Comparison of ENCODE assay signal across 1 cellular context in the genomic region with DNA sequence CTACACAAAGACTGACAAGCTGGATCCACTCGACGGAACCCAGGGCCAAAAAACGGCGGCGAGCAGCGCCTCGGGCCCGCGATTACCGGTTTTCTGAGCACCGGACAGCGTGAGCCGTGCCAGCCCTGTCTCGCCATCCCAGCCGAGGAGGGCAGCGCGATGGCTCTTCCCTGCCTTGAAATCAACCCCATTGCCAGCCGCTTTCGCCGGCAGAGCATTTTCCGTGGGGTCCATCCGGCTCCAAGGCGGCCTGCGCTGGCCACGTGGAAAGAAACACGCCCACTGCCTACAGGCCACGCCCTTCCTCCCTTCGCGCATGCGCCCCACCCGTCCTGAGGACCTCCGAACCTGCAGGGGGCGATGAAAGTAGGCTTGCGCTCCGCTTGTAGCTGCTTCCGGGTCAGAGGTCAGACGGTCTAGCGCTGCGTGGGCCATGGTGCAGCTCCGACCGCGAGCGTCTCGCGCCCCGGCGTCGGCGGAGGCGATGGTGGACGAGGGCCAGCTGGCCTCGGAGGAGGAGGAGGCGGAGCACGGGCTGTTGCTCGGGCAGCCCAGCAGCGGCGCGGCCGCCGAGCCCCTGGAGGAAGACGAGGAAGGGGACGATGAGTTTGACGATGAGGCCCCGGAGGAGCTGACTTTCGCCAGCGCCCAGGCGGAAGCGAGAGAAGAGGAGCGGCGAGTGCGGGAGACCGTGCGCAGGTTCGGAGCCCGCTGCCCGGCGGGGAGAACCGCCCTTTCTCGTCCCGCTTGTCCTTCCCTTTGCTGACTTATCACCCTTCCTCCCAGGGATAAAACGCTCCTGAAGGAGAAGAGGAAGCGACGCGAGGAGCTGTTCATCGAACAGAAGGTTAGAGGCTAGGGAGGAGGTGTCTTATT.
TF ChIP-seq lines count a peak whose summit lies in the region.

TSS of gene NOL7 (plus strand) at position 410 of the 876 bp plus-strand sequence. CDS start at position 434, 24 bp downstream.

TF ChIP-seq in K562, 482 proteins besides CTCF, POLR2A, EP300 and RAD21 (continued from another document and continues in another):
- TF ChIP-seq, protein P1, sequence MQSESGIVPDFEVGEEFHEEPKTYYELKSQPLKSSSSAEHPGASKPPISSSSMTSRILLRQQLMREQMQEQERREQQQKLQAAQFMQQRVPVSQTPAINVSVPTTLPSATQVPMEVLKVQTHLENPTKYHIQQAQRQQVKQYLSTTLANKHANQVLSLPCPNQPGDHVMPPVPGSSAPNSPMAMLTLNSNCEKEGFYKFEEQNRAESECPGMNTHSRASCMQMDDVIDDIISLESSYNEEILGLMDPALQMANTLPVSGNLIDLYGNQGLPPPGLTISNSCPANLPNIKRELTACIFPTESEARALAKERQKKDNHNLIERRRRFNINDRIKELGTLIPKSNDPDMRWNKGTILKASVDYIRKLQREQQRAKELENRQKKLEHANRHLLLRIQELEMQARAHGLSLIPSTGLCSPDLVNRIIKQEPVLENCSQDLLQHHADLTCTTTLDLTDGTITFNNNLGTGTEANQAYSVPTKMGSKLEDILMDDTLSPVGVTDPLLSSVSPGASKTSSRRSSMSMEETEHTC (IDR thresholded peaks at IDR 0.05): no peak; the same call in 1 of the 2 replicates
- TF ChIP-seq SIX5 (IDR thresholded peaks at IDR 0.05; ENCODE audit: borderline replicate concordance in 1 of 2, insufficient read depth in 1 of 2, low read depth in 1 of 2, low read length in 2 of 2) (peak; percentile 69 to 83), RFX7 (CRISPR knock-in tag; IDR thresholded peaks at IDR 0.05) (no peak), SNRNP70 (optimal IDR thresholded peaks at IDR 0.05; ENCODE audit: low read depth, low read length) (no peak), E2F1 (CRISPR knock-in tag; IDR thresholded peaks at IDR 0.05) (no peak; the same call in 1 of the 2 replicates), ZKSCAN1 (IDR thresholded peaks at IDR 0.05; ENCODE audit: low read depth, low read length) (peak; percentile 81; the same call in 1 of the 2 replicates), KLF16 (IDR thresholded peaks at IDR 0.05) (no peak), KLF10 (CRISPR knock-in tag; IDR thresholded peaks at IDR 0.05) (no peak), TOE1 (IDR thresholded peaks at IDR 0.05; ENCODE audit: borderline replicate concordance) (peak; percentile 72; the same call in 1 of the 2 replicates), TOE1 (CRISPR knock-in tag; IDR thresholded peaks at IDR 0.05; ENCODE audit: borderline replicate concordance, low read depth) (peak; percentile 98; the same call in 1 of the 2 replicates), MCM5 (IDR thresholded peaks at IDR 0.05; ENCODE audit: low read depth) (no peak), RBFOX2 (IDR thresholded peaks at IDR 0.05; ENCODE audit: low read depth, low read length) (peak; percentile 100), FUS (optimal IDR thresholded peaks at IDR 0.05; ENCODE audit: low read depth, low read length) (peak; percentile 88), CC2D1A (IDR thresholded peaks at IDR 0.05) (0 out of 2 replicates have a peak, but pooled peaks have one; percentile 62), CAMTA2 (CRISPR knock-in tag; conservative IDR thresholded peaks at IDR 0.05) (peak; percentile 74; the same call in 1 of the 2 replicates), NFXL1 (CRISPR knock-in tag; IDR thresholded peaks at IDR 0.05) (peak; percentile 14; the same call in 1 of the 2 replicates), SOX6 (IDR thresholded peaks at IDR 0.05) (peak; percentile 82), ELF1 (tag; IDR thresholded peaks at IDR 0.05) (peak; percentile 92), RBM22 (IDR thresholded peaks at IDR 0.05; ENCODE audit: low read depth, low read length, poor library complexity, severe bottlenecking) (peak; percentile 91), ZBTB40 (IDR thresholded peaks at IDR 0.05) (peak; percentile 97), ZBTB40 (CRISPR knock-in tag; IDR thresholded peaks at IDR 0.05) (no peak), HDAC3 (IDR thresholded peaks at IDR 0.05; ENCODE audit: borderline replicate concordance, partially characterized antibody) (no peak), PHTF2 (CRISPR knock-in tag; IDR thresholded peaks at IDR 0.05) (no peak), NEUROD1 (IDR thresholded peaks at IDR 0.05; ENCODE audit: borderline replicate concordance, low read depth, low read length, partially characterized antibody) (peak; percentile 89), NR2F6 (CRISPR knock-in tag; IDR thresholded peaks at IDR 0.05) (peak; percentile 87; the same call in 1 of the 2 replicates), GATAD2A (IDR thresholded peaks at IDR 0.05) (0 out of 2 replicates have a peak, but pooled peaks have one; percentile 68), E2F3 (CRISPR knock-in tag; IDR thresholded peaks at IDR 0.05) (no peak), MYNN (IDR thresholded peaks at IDR 0.05) (no peak), MYNN (CRISPR knock-in tag; IDR thresholded peaks at IDR 0.05) (no peak), ZNF146 (CRISPR knock-in tag; IDR thresholded peaks at IDR 0.05; ENCODE audit: unreplicated experiment) (peak; percentile 24), ELF4 (CRISPR knock-in tag; IDR thresholded peaks at IDR 0.05) (no peak), KAT2B (IDR thresholded peaks at IDR 0.05; ENCODE audit: low read depth, low read length) (peak; percentile 80), CBX5 (IDR thresholded peaks at IDR 0.05; ENCODE audit: borderline replicate concordance, low read depth) (0 out of 2 replicates have a peak, but pooled peaks have one; percentile 17), SREBF2 (CRISPR knock-in tag; IDR thresholded peaks at IDR 0.05) (no peak), ZFPM2 (CRISPR knock-in tag; IDR thresholded peaks at IDR 0.05) (0 out of 2 replicates have a peak, but pooled peaks have one; percentile 24), CHD2 (IDR thresholded peaks at IDR 0.05; ENCODE audit: low read depth, low read length) (peak; percentile 61), HNRNPH1 (optimal IDR thresholded peaks at IDR 0.05; ENCODE audit: low read depth, low read length) (no peak)
- TF ChIP-seq, protein P2, sequence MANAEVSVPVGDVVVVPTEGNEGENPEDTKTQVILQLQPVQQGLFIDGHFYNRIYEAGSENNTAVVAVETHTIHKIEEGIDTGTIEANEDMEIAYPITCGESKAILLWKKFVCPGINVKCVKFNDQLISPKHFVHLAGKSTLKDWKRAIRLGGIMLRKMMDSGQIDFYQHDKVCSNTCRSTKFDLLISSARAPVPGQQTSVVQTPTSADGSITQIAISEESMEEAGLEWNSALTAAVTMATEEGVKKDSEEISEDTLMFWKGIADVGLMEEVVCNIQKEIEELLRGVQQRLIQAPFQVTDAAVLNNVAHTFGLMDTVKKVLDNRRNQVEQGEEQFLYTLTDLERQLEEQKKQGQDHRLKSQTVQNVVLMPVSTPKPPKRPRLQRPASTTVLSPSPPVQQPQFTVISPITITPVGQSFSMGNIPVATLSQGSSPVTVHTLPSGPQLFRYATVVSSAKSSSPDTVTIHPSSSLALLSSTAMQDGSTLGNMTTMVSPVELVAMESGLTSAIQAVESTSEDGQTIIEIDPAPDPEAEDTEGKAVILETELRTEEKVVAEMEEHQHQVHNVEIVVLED (CRISPR knock-in tag; IDR thresholded peaks at IDR 0.05): peak; percentile 86
- TF ChIP-seq, protein P3, sequence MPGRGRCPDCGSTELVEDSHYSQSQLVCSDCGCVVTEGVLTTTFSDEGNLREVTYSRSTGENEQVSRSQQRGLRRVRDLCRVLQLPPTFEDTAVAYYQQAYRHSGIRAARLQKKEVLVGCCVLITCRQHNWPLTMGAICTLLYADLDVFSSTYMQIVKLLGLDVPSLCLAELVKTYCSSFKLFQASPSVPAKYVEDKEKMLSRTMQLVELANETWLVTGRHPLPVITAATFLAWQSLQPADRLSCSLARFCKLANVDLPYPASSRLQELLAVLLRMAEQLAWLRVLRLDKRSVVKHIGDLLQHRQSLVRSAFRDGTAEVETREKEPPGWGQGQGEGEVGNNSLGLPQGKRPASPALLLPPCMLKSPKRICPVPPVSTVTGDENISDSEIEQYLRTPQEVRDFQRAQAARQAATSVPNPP (IDR thresholded peaks at IDR 0.05; ENCODE audit: borderline replicate concordance, insufficient read depth, insufficient read length): no peak
- TF ChIP-seq, protein P4, sequence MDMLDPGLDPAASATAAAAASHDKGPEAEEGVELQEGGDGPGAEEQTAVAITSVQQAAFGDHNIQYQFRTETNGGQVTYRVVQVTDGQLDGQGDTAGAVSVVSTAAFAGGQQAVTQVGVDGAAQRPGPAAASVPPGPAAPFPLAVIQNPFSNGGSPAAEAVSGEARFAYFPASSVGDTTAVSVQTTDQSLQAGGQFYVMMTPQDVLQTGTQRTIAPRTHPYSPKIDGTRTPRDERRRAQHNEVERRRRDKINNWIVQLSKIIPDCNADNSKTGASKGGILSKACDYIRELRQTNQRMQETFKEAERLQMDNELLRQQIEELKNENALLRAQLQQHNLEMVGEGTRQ (CRISPR knock-in tag; IDR thresholded peaks at IDR 0.05): peak; percentile 65; the same call in 1 of the 2 replicates
- TF ChIP-seq, protein P5, sequence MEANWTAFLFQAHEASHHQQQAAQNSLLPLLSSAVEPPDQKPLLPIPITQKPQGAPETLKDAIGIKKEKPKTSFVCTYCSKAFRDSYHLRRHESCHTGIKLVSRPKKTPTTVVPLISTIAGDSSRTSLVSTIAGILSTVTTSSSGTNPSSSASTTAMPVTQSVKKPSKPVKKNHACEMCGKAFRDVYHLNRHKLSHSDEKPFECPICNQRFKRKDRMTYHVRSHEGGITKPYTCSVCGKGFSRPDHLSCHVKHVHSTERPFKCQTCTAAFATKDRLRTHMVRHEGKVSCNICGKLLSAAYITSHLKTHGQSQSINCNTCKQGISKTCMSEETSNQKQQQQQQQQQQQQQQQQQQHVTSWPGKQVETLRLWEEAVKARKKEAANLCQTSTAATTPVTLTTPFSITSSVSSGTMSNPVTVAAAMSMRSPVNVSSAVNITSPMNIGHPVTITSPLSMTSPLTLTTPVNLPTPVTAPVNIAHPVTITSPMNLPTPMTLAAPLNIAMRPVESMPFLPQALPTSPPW (CRISPR knock-in tag; IDR thresholded peaks at IDR 0.05): no peak; the same call in 1 of the 2 replicates
